9 cellular contexts compared by ENCODE assay signal in genomic region chr5:12294151-12294550, GRCh38.
"Had no signal": no experiment of that assay in that cellular context is flagged by ENCODE, and none has a peak within 500 bp of the region (broad histone marks: within the 10 kb centered on the region; RNA-seq: fewer than 3 reads in every experiment).

No MANE protein-coding gene starts in this region.

- DNase-seq: GM23248, GOT3, H7, HFFc6, IMR-90 had no signal

- H3K9ac ChIP-seq: GM23248 had no signal

- H2AFZ ChIP-seq: GM23248 had no signal

- H3K36me3 ChIP-seq: HAP-1 had no signal

- ATAC-seq: HCT116, K562 had no signal

- H3K4me3 ChIP-seq: GM23248, HAP-1, K562 had no signal

- H3K4me1 ChIP-seq: HAP-1 had no signal

- H3K27ac ChIP-seq: GM23248, HL-60 had no signal
